9 cellular contexts compared by ENCODE assay signal in the genomic region with DNA sequence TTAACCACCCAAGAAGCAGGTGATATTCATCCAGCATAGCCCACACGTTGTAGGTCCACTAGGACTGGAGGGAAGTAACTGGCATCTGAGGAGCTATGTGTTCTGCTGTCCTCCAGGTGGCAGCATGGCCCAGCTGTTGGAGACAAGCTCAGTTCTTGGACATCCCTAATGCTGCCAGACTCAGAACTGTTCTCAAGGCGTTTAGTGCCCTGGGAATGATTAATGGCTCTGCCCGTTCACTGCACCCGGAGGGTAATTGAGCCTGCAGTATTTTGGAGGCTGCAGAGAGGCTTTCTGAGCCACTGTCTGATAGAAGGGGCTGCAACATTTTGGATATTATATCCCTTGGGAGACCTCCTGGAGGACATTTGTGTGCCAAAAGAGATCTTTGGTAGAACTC.
DNase-seq lines count a peak whose midpoint lies in the region; ATAC-seq and TF ChIP-seq lines count a peak whose summit lies in the region.
"Had no signal": no experiment of that assay in that cellular context is flagged by ENCODE, and none has a peak within 500 bp of the region (broad histone marks: within the 10 kb centered on the region; RNA-seq: fewer than 3 reads in every experiment).

No MANE protein-coding gene starts in this region.

- CTCF ChIA-PET in AG04449 (lab: Yijun Ruan, JAX), result interaction anchor here (0.5 to 6.0 kb wide), 36 partner anchors 8 to 1090 kb away, joined by 3 to 129 read pairs (median 4); partner anchors contain the start of gene SEMA6D

- no peak overlapping the region for H3K4me3 ChIP-seq in AG04449 (ENCODE audit: low read depth, low read length)
- no peak overlapping the region for H3K4me3 ChIP-seq in choroid plexus epithelial cell (ENCODE audit: low read depth, low read length)
- H3K4me3 ChIP-seq: skin epidermis had no signal

- ATAC-seq in GM18511 (IDR thresholded peaks at IDR 0.05; ENCODE audit: unreplicated experiment) (peak; percentile 92), HG03060 (IDR thresholded peaks at IDR 0.05; ENCODE audit: low read depth, unreplicated experiment) (peak; percentile 72), left lobe of liver (peak; percentile 100)

- TF ChIP-seq CTCF in AG04449 (IDR thresholded peaks at IDR 0.05; ENCODE audit: insufficient read depth, low read length, missing control alignments), result peak; percentile 93
- TF ChIP-seq CTCF in choroid plexus epithelial cell (conservative IDR thresholded peaks at IDR 0.05; ENCODE audit: low read depth, low read length), result peak; percentile 95

- POLR2A ChIA-PET in AG04449 (lab: Yijun Ruan, JAX), result interaction anchor here (1.1 kb wide), 1 partner anchor 10 kb away, joined by 3 read pairs; no protein-coding TSS in a partner anchor

- peak; percentile 52 for DNase-seq in AG04449 (ENCODE audit: low read depth, low spot score)
- DNase-seq in NCI-H2029 (lab: John Stamatoyannopoulos, UW), result peak; percentile 55
- DNase-seq in T1000 (lab: John Stamatoyannopoulos, UW), result peak; percentile 72
- DNase-seq in choroid plexus epithelial cell (ENCODE audit: low read depth), result peak; percentile 95
- DNase-seq in left lobe of liver (ENCODE audit: low spot score), result peak; percentile 75
- peak; percentile 16 to 32 for DNase-seq in stimulated activated CD4-positive, alpha-beta T cell treated with anti-CD3 and anti-CD28 coated beads, Interleukin-4, amount 100 ng/mL, for 48 hours (ENCODE audit: low read depth in 2 of 2)

Comparison
In these comparisons a context has a peak if more than half of its experiments do, and no peak if none do; other contexts are left out.
1. DNase-seq: peak in every context shown above with its lines; median percentile 95 in choroid plexus epithelial cell; 75 in left lobe of liver; 72 in T1000; 55 in NCI-H2029; 52 in AG04449; 24 in stimulated activated CD4-positive, alpha-beta T cell treated with anti-CD3 and anti-CD28 coated beads, Interleukin-4, amount 100 ng/mL, for 48 hours.